In the genomic region with DNA sequence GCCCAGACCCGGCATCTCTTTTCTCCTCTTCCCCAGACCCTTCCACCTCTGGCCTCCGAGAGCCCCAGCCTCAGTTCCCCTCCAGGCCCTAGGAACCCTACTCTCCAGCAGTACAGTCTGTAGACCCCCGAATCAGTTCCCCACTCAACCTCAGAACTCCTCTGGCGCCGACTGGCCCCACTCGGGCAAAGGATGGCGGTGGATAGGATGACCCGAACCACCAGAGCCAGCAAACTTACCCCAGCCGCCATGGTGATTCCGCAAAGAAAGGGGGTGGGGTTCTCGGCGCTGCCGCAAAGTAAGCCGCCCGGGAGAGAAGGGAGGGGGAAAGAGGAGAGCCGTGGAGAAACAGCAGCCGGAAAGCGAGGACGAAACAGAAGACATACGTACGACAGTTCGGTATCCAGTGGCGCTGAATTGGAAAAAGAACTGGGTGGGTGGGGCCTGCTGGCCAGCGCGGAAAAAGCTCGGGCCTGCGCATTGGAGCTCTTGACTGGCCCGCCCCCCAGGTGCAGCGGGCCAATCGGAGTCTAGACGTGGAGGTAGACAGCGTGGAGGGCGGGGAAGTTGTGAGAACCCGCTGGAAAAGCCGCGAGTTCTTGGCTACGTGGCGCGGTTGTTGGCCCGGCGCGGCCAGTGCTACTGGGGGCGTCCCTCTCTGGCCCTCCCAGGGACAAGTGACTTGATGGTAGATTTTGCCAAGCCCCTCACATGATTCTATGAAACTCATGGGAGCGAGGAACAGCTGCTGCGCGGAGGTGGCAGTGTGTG, we compare ENCODE assay signal across 8 cellular contexts. TPM values are rescaled to one million over a fixed set of nuclear protein-coding genes. Genes with fewer than 3 reads are reported as not detected.
DNase-seq lines count a peak whose midpoint lies in the region; ATAC-seq and TF ChIP-seq lines count a peak whose summit lies in the region.

Gene EEF1G (minus strand): TSS at position 300 of the 771 bp plus-strand sequence. CDS start 49 bp downstream, at position 251.

- DNase-seq in AG08395 (ENCODE audit: low spot score), result peak; percentile 99
- DNase-seq in NCI-H345 (lab: John Stamatoyannopoulos, UW), result peak; percentile 100
- peak; percentile 92 for DNase-seq in activated B cell treated with CpG ODN at 0.5 μM for 24 hours
- DNase-seq in caudate nucleus (lab: John Stamatoyannopoulos, UW), result peak; percentile 80 to 99 (median 98)
- peak; percentile 99 for DNase-seq in inferior parietal cortex (ENCODE audit: extremely low spot score)
- DNase-seq in stimulated activated CD4-positive, alpha-beta T cell treated with anti-CD3 and anti-CD28 coated beads, Interleukin-12 subunit alpha, Interleukin-12 subunit beta, amount 100 ng/mL, for 24 hours (ENCODE audit: low read depth in 2 of 2), result peak; percentile 96

- peak; percentile 94 for TF ChIP-seq POLR2A in GM18951 (IDR thresholded peaks at IDR 0.05; ENCODE audit: extremely low read depth, insufficient read depth, insufficient read length)

- no peaks in the 10 kb centered on the region for H3K9me3 Mint-ChIP-seq in activated B cell treated with CpG ODN at 0.5 μM for 24 hours

- peak within 1 kb of the TSS; percentile 94 for H3K27ac Mint-ChIP-seq in activated B cell treated with CpG ODN at 0.5 μM for 24 hours

- CTCF ChIA-PET in activated B cell treated with CpG ODN at 0.5 μM for 24 hours (lab: Charles Lee), result interaction anchor here (0.9 to 1.8 kb wide), 5 partner anchors 18 to 149 kb away, joined by 3 to 6 read pairs (median 4); partner anchors contain the start of gene TUT1

- peak within 1 kb of the TSS; percentile 100 for H3K27ac ChIP-seq in caudate nucleus (ENCODE audit: low read depth, low read length)

- intact Hi-C loops in activated B cell treated with CpG ODN at 0.5 μM for 24 hours (cut with micrococcal nuclease), result loop anchor here (1.0 to 5.0 kb wide), 7 partner anchors 18 to 259 kb away; partner anchors contain the start of genes EML3, STX5, TEX54 and TUT1

- in situ Hi-C loops in GM18951 (cut with MboI; ENCODE audit: low sequenced_read_pairs, unreplicated experiment), result no loop called here

- peaks cover 83% of the 10 kb centered on the region for H3K36me3 Mint-ChIP-seq in activated B cell treated with CpG ODN at 0.5 μM for 24 hours (ENCODE audit: low read depth)

- TF ChIP-seq CTCF in activated B cell treated with CpG ODN at 0.5 μM for 24 hours (IDR thresholded peaks at IDR 0.05), result no peak

- peak within 1 kb of the TSS; percentile 97 for H3K4me3 Mint-ChIP-seq in activated B cell treated with CpG ODN at 0.5 μM for 24 hours

- H3K27me3 Mint-ChIP-seq in activated B cell treated with CpG ODN at 0.5 μM for 24 hours, result no peaks in the 10 kb centered on the region

- POLR2A ChIA-PET in activated B cell treated with CpG ODN at 0.5 μM for 24 hours (lab: Charles Lee), result interaction anchor here (0.5 to 4.8 kb wide), 44 partner anchors 8 to 1400 kb away, joined by 3 to 121 read pairs (median 6); partner anchors contain the start of genes AHNAK, B3GAT3, C11orf98 and CSKMT

- peak; percentile 75 for ATAC-seq in HG03196 (IDR thresholded peaks at IDR 0.05; ENCODE audit: unreplicated experiment)
- peak; percentile 94 for ATAC-seq in activated B cell treated with CpG ODN at 0.5 μM for 24 hours (ENCODE audit: low read depth)

- peaks cover 51% of the 10 kb centered on the region for H3K4me1 Mint-ChIP-seq in activated B cell treated with CpG ODN at 0.5 μM for 24 hours

RNA-seq across cellular contexts. Expression of gene EEF1G, which starts in this region (rescaled TPM):
- total RNA-seq in activated B cell treated with CpG ODN at 0.5 μM for 24 hours, result 2,373 and 2,524 TPM in 2 replicates

Comparison
In these comparisons a context has a peak if more than half of its experiments do, and no peak if none do; other contexts are left out.
1. Peak in every context shown above with its lines: DNase-seq, ATAC-seq and H3K27ac ChIP-seq.